8 cellular contexts compared by ENCODE assay signal in genomic region chr5:131163315-131164119, GRCh38. TPM values are rescaled to one million over a fixed set of nuclear protein-coding genes. Genes with fewer than 3 reads are reported as not detected.
DNase-seq lines count a peak whose midpoint lies in the region; ATAC-seq and TF ChIP-seq lines count a peak whose summit lies in the region.

No MANE protein-coding gene starts in this region.

- no peak for TF ChIP-seq CTCF in dorsolateral prefrontal cortex (IDR thresholded peaks at IDR 0.05 in 54 of 56, conservative IDR thresholded peaks at IDR 0.05 in 2 of 56; ENCODE audit: low read depth in 1 of 56, partially characterized antibody in 56 of 56)

- peak overlapping the region; percentile 89 to 97 (median 94) for H3K27ac Mint-ChIP-seq in naive B cell

- intact Hi-C loops in dorsolateral prefrontal cortex (cut with DNase I) = loop anchor here (2.0 to 10.0 kb wide), 8 partner anchors 99 to 1259 kb away; partner anchors contain the start of genes CDC42SE2 (in 1 of the 2) and CHSY3 (in 1 of the 2)

- H3K4me3 Mint-ChIP-seq in naive B cell = peak overlapping the region; percentile 71 to 96 (median 92)

- no peaks in the 10 kb centered on the region for H3K27me3 Mint-ChIP-seq in naive B cell

- ATAC-seq in naive B cell (ENCODE audit: low read depth in 2 of 2) = no peak

- H3K36me3 Mint-ChIP-seq in naive B cell = peaks cover 6 to 13% of the 10 kb centered on the region in 2 donors

- H3K4me3 ChIP-seq in dorsolateral prefrontal cortex = peak overlapping the region; percentile 60 to 97 (median 89)

- H3K27me3 ChIP-seq in dorsolateral prefrontal cortex = no peaks in the 10 kb centered on the region

- peaks cover 32 to 45% (median 36%) of the 10 kb centered on the region in 3 donors for H3K4me1 Mint-ChIP-seq in naive B cell

- DNase-seq in SKM-1 treated with dmso at 0.1 percent for 144 hours (lab: John Stamatoyannopoulos, UW; ENCODE audit: unreplicated experiment) (peak; percentile 17), SKM-1 (lab: John Stamatoyannopoulos, UW; ENCODE audit: unreplicated experiment) (no peak), OCI-M1 (lab: John Stamatoyannopoulos, UW) (peak; percentile 71), dorsolateral prefrontal cortex (no peak), naive B cell (no peak), NCI-H146 treated with DMSO at 0.1 percent for 48 hours (lab: John Stamatoyannopoulos, UW; ENCODE audit: unreplicated experiment) (no peak), NCI-H226 (no peak), epidermal melanocyte (ENCODE audit: insufficient read length, low spot score) (no peak)

- H3K27ac ChIP-seq in dorsolateral prefrontal cortex = peak overlapping the region in 57 of 59 donors; percentile 65 to 99 (median 97)

- no peaks in the 10 kb centered on the region for H3K9me3 Mint-ChIP-seq in naive B cell

RNA-seq across cellular contexts. Expression of gene HINT1, which starts 1.5 kb away (rescaled TPM):
- total RNA-seq in dorsolateral prefrontal cortex = 100 to 1,000 TPM in 119 of 120 experiments, 10 to 100 TPM in 1; 99.1 to 267 (median 191) TPM
- polyA plus RNA-seq in naive B cell (ENCODE audit: low read depth in 6 of 6) = 100 to 1,000 TPM; 346 to 502 (median 420) TPM

RNA-seq across cellular contexts. Expression of gene LYRM7, which starts 7.2 kb away (rescaled TPM):
- total RNA-seq in dorsolateral prefrontal cortex = 10 to 100 TPM; 15.9 to 37.3 (median 23.7) TPM
- polyA plus RNA-seq in naive B cell (ENCODE audit: low read depth in 6 of 6) = 10 to 100 TPM in 3 of 6 donors, 1 to 10 TPM in 3; 5.8 to 11.4 (median 9.6) TPM

Comparison
In these comparisons a context has a peak if more than half of its experiments do, and no peak if none do; other contexts are left out.
1. DNase-seq: peak in SKM-1 treated with dmso at 0.1 percent for 144 hours (single experiment) and OCI-M1 (single experiment); none in SKM-1 (single experiment), dorsolateral prefrontal cortex (0 of 10), naive B cell (single experiment), NCI-H146 treated with DMSO at 0.1 percent for 48 hours (single experiment), NCI-H226 (single experiment) and epidermal melanocyte (single experiment).